19 cellular contexts compared by ENCODE assay signal in the genomic region with DNA sequence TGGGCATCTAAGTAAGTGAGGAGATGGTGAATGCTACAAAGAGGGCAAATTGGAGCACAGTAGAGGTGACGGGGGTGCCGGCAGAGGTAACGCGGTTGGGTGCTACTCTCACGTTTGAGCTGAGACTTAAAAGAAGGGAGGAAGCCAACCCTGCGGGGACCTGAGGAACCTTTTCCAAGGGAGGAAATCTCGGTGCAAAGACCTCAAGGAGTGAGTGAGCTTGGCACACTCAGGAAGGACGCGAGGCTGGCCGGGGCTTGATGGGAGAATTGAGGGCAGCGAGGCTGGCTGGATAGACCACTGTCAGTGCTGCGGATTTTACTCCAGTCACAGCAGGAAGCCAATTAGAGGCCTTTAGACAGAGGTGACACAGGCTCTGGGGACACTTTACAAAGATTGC. TPM values are rescaled to one million over a fixed set of nuclear protein-coding genes. Genes with fewer than 3 reads are reported as not detected.
DNase-seq lines count a peak whose midpoint lies in the region; ATAC-seq and TF ChIP-seq lines count a peak whose summit lies in the region.
"Had no signal": no experiment of that assay in that cellular context is flagged by ENCODE, and none has a peak within 500 bp of the region (broad histone marks: within the 10 kb centered on the region; RNA-seq: fewer than 3 reads in every experiment).

No MANE protein-coding gene starts in this region.

- H3K27ac ChIP-seq in left ventricle myocardium inferior (replicated peaks) = no peak overlapping the region
- H3K27ac ChIP-seq in endodermal cell (ENCODE audit: low read depth, low read length) = no peak overlapping the region
- no peak overlapping the region for H3K27ac ChIP-seq in neural progenitor cell
- H3K27ac ChIP-seq: BLaER1, body of pancreas, HL-60 had no signal

- 94 to 96% methylated on average over 10 to 12 of the region's 12 CpGs for WGBS in endodermal cell (ENCODE audit: insufficient coverage in 1 of 2, insufficient read length in 1 of 2), 2 experiments

- H3K4me1 ChIP-seq in left ventricle myocardium inferior (peaks cover 31% of the 10 kb centered on the region), endodermal cell (ENCODE audit: control insufficient read depth, insufficient read depth, low read length) (no peaks in the 10 kb centered on the region), neural progenitor cell (peaks cover 30% of the 10 kb centered on the region)

- no peak overlapping the region for H2AFZ ChIP-seq in neural progenitor cell (replicated peaks)

- ATAC-seq in activated CD4-positive, alpha-beta T cell treated with anti-CD3 and anti-CD28 coated beads for 36 hours = no peak

- H3K27me3 Mint-ChIP-seq in endodermal cell (ENCODE audit: insufficient read depth) (peaks cover 2% of the 10 kb centered on the region), neural progenitor cell (ENCODE audit: insufficient read depth, low read depth) (peaks cover 5% of the 10 kb centered on the region)
- peaks cover 12% of the 10 kb centered on the region for H3K27me3 Mint-ChIP-seq in activated CD4-positive, alpha-beta T cell treated with anti-CD3 and anti-CD28 coated beads for 36 hours

- H3K36me3 ChIP-seq in left ventricle myocardium inferior = no peaks in the 10 kb centered on the region
- H3K36me3 ChIP-seq in endodermal cell (ENCODE audit: control insufficient read depth, insufficient read depth, low read length) = no peaks in the 10 kb centered on the region
- no peaks in the 10 kb centered on the region for H3K36me3 ChIP-seq in neural progenitor cell
- H3K36me3 ChIP-seq: BLaER1, thyroid gland had no signal

- no peak overlapping the region for H3K9ac ChIP-seq in endodermal cell (ENCODE audit: extremely low read depth, low read length, poor library complexity, severe bottlenecking)
- no peak overlapping the region for H3K9ac ChIP-seq in neural progenitor cell
- H3K9ac ChIP-seq: BLaER1, SK-N-SH had no signal

- H3K4me2 ChIP-seq in neural progenitor cell = peak overlapping the region; percentile 19
- H3K4me2 ChIP-seq: BLaER1, SK-N-SH had no signal

- intact Hi-C loops in cardiac septum (cut with DNase I) = loop anchor here (5.0 kb wide), 1 partner anchor 239 kb away; no protein-coding TSS in a partner anchor
- intact Hi-C loops in left ventricle myocardium inferior (cut with micrococcal nuclease) = no loop called here
- intact Hi-C loops in activated CD4-positive, alpha-beta T cell treated with anti-CD3 and anti-CD28 coated beads for 36 hours (cut with DNase I, micrococcal nuclease) = no loop called here

- POLR2A ChIA-PET in activated CD4-positive, alpha-beta T cell treated with anti-CD3 and anti-CD28 coated beads for 36 hours (lab: Charles Lee) = no interaction called here

- peaks cover 28% of the 10 kb centered on the region for H3F3A ChIP-seq in neural progenitor cell (ENCODE audit: low read depth)

- CTCF ChIA-PET in activated CD4-positive, alpha-beta T cell treated with anti-CD3 and anti-CD28 coated beads for 36 hours (lab: Charles Lee) = interaction anchor here (0.6 to 7.2 kb wide), 6 partner anchors 8 to 111 kb away, joined by 3 to 100 read pairs (median 4); no protein-coding TSS in a partner anchor

- TF ChIP-seq CTCF in left ventricle myocardium inferior (IDR thresholded peaks at IDR 0.05; ENCODE audit: borderline replicate concordance) (no peak), endodermal cell (conservative IDR thresholded peaks at IDR 0.05) (no peak), neural progenitor cell (IDR thresholded peaks at IDR 0.05) (no peak)

- DNase-seq in cardiac septum (ENCODE audit: low spot score) (peak; percentile 47), left ventricle myocardium inferior (no peak), endodermal cell (peak; percentile 35), neural progenitor cell (ENCODE audit: low spot score) (peak; percentile 48), NCI-H2107 (lab: John Stamatoyannopoulos, UW) (no peak)
- no peak for DNase-seq in activated CD4-positive, alpha-beta T cell treated with anti-CD3 and anti-CD28 coated beads for 36 hours
- no peak for DNase-seq in stimulated activated CD8-positive, alpha-beta memory T cell treated with anti-CD3 and anti-CD28 coated beads, Interleukin-4, amount 100 ng/mL, for 48 hours
- DNase-seq: NCI-H187 treated with DMSO at 0.1 percent for 48 hours had no signal

- no peak overlapping the region for H3K4me3 ChIP-seq in left ventricle myocardium inferior
- H3K4me3 ChIP-seq in endodermal cell (ENCODE audit: low read length) = no peak overlapping the region
- no peak overlapping the region for H3K4me3 ChIP-seq in neural progenitor cell
- H3K4me3 ChIP-seq: BLaER1, body of pancreas, thyroid gland had no signal

- no peak overlapping the region for H3K4me3 Mint-ChIP-seq in endodermal cell
- H3K4me3 Mint-ChIP-seq in neural progenitor cell = no peak overlapping the region
- no peak overlapping the region for H3K4me3 Mint-ChIP-seq in activated CD4-positive, alpha-beta T cell treated with anti-CD3 and anti-CD28 coated beads for 36 hours
- H3K4me3 Mint-ChIP-seq: activated CD8-positive, alpha-beta T cell treated with anti-CD3 and anti-CD28 coated beads for 36 hours; activated naive CD8-positive, alpha-beta T cell treated with anti-CD3 and anti-CD28 coated beads, Interleukin-2, amount 50 U/mL, for 24 hours; activated T-cell treated with anti-CD3 and anti-CD28 coated beads, Interleukin-2, amount 50 U/mL, for 24 hours; neural crest cell; stimulated activated naive CD8-positive, alpha-beta T cell treated with anti-CD3 and anti-CD28 coated beads, Interleukin-15, amount 100 ng/mL, for 72 hours; T-helper 17 cell had no signal

- H3K9me3 Mint-ChIP-seq in endodermal cell = peaks cover 14% of the 10 kb centered on the region
- peaks cover 7% of the 10 kb centered on the region for H3K9me3 Mint-ChIP-seq in neural progenitor cell
- H3K9me3 Mint-ChIP-seq in activated CD4-positive, alpha-beta T cell treated with anti-CD3 and anti-CD28 coated beads for 36 hours (ENCODE audit: low read depth) = no peaks in the 10 kb centered on the region
- H3K9me3 Mint-ChIP-seq: activated CD8-positive, alpha-beta T cell treated with anti-CD3 and anti-CD28 coated beads for 36 hours; activated naive CD8-positive, alpha-beta T cell treated with anti-CD3 and anti-CD28 coated beads, Interleukin-2, amount 50 U/mL, for 24 hours; activated T-cell treated with anti-CD3 and anti-CD28 coated beads, Interleukin-2, amount 50 U/mL, for 24 hours had no signal

- H3K9me3 ChIP-seq in left ventricle myocardium inferior (replicated peaks) = no peaks in the 10 kb centered on the region
- peaks cover 7% of the 10 kb centered on the region for H3K9me3 ChIP-seq in endodermal cell (ENCODE audit: control insufficient read depth, low read length)
- no peaks in the 10 kb centered on the region for H3K9me3 ChIP-seq in neural progenitor cell (ENCODE audit: low read depth)
- H3K9me3 ChIP-seq: BLaER1, body of pancreas, SK-N-SH, thyroid gland had no signal

- H3K27me3 ChIP-seq in left ventricle myocardium inferior (ENCODE audit: low read depth) (no peaks in the 10 kb centered on the region), endodermal cell (ENCODE audit: control insufficient read depth, insufficient read depth, low read length, poor library complexity, severe bottlenecking) (no peaks in the 10 kb centered on the region), neural progenitor cell (no peaks in the 10 kb centered on the region)
- H3K27me3 ChIP-seq: BLaER1, body of pancreas, thyroid gland had no signal

- H3K36me3 Mint-ChIP-seq in endodermal cell (ENCODE audit: low read depth) (no peaks in the 10 kb centered on the region), neural progenitor cell (no peaks in the 10 kb centered on the region)
- no peaks in the 10 kb centered on the region for H3K36me3 Mint-ChIP-seq in activated CD4-positive, alpha-beta T cell treated with anti-CD3 and anti-CD28 coated beads for 36 hours (ENCODE audit: low read depth)

- no peaks in the 10 kb centered on the region for H4K20me1 ChIP-seq in neural progenitor cell (ENCODE audit: low read depth)
- H4K20me1 ChIP-seq: BLaER1 had no signal

- H3K79me2 ChIP-seq in neural progenitor cell (ENCODE audit: low read depth) = no peaks in the 10 kb centered on the region

- H3K4me1 Mint-ChIP-seq in endodermal cell (peaks cover 34% of the 10 kb centered on the region), neural progenitor cell (peaks cover 17% of the 10 kb centered on the region)
- peaks cover 29% of the 10 kb centered on the region for H3K4me1 Mint-ChIP-seq in activated CD4-positive, alpha-beta T cell treated with anti-CD3 and anti-CD28 coated beads for 36 hours

- H3K27ac Mint-ChIP-seq in endodermal cell (no peak overlapping the region), neural progenitor cell (no peak overlapping the region)
- no peak overlapping the region for H3K27ac Mint-ChIP-seq in activated CD4-positive, alpha-beta T cell treated with anti-CD3 and anti-CD28 coated beads for 36 hours
- H3K27ac Mint-ChIP-seq: activated CD8-positive, alpha-beta T cell treated with anti-CD3 and anti-CD28 coated beads for 36 hours; activated naive CD8-positive, alpha-beta T cell treated with anti-CD3 and anti-CD28 coated beads, Interleukin-2, amount 50 U/mL, for 24 hours; activated T-cell treated with anti-CD3 and anti-CD28 coated beads, Interleukin-2, amount 50 U/mL, for 24 hours; T-helper 17 cell had no signal

RNA-seq across cellular contexts. Expression of a gene that starts 25.0 kb away (rescaled TPM):
- 6.9 TPM for total RNA-seq in cardiac septum
- 12.1 TPM for total RNA-seq in left ventricle myocardium inferior
- 100 to 1,000 TPM; 105 to 130 TPM for total RNA-seq in endodermal cell
- 39.1 TPM for polyA plus RNA-seq in endodermal cell (2013, experiment 1 of 2)
- 45.5 TPM for polyA plus RNA-seq in endodermal cell (2013, experiment 2 of 2)
- total RNA-seq in neural progenitor cell (ENCODE audit: low replicate concordance) = 7.1 and 22.8 TPM in 2 replicates
- 1 to 10 TPM; 8.0 to 8.3 TPM for total RNA-seq in activated CD4-positive, alpha-beta T cell treated with anti-CD3 and anti-CD28 coated beads for 36 hours
- total RNA-seq: T-helper 17 cell had no signal

RNA-seq across cellular contexts. Expression of a gene that starts 52.6 kb away (rescaled TPM):
- total RNA-seq in cardiac septum (9.7 TPM), left ventricle myocardium inferior (8.5 TPM), endodermal cell (10 to 100 TPM; 18.5 to 23.2 TPM), neural progenitor cell (ENCODE audit: low replicate concordance) (10.9 and 18.9 TPM in 2 replicates)
- polyA plus RNA-seq in endodermal cell (2013, experiment 1 of 2) = 10.0 TPM
- 10.6 TPM for polyA plus RNA-seq in endodermal cell (2013, experiment 2 of 2)
- 10 to 100 TPM in 1 of 2 experiments, 1 to 10 TPM in 1; 8.9 to 10.3 TPM for total RNA-seq in activated CD4-positive, alpha-beta T cell treated with anti-CD3 and anti-CD28 coated beads for 36 hours

Comparison
In these comparisons a context has a peak if more than half of its experiments do, and no peak if none do; other contexts are left out.
1. DNase-seq: peak in cardiac septum (single experiment), endodermal cell (single experiment) and neural progenitor cell (single experiment); none in left ventricle myocardium inferior (single experiment), NCI-H2107 (single experiment), activated CD4-positive, alpha-beta T cell treated with anti-CD3 and anti-CD28 coated beads for 36 hours (single experiment) and stimulated activated CD8-positive, alpha-beta memory T cell treated with anti-CD3 and anti-CD28 coated beads, Interleukin-4, amount 100 ng/mL, for 48 hours (single experiment).